ENCODE assay signal across 1 cellular context in genomic region chr10:56095506-56096225, GRCh38.
TF ChIP-seq lines count a peak whose summit lies in the region.

No MANE protein-coding gene starts in this region.

TF ChIP-seq in GM23338, 12 proteins besides CTCF, POLR2A, EP300 and RAD21:
- TF ChIP-seq ZNF462 (CRISPR knock-in tag; IDR thresholded peaks at IDR 0.05) (no peak), ZNF114 (CRISPR knock-in tag; IDR thresholded peaks at IDR 0.05) (no peak), EZH2 (IDR thresholded peaks at IDR 0.05; ENCODE audit: low read depth, unreplicated experiment) (no peak), REST (IDR thresholded peaks at IDR 0.05; ENCODE audit: unreplicated experiment) (no peak), NANOG (IDR thresholded peaks at IDR 0.05; ENCODE audit: borderline replicate concordance) (no peak), JUNB (IDR thresholded peaks at IDR 0.05; ENCODE audit: unreplicated experiment) (no peak), POLR2AphosphoS5 (IDR thresholded peaks at IDR 0.05; ENCODE audit: low read depth) (no peak), EZH2phosphoT487 (IDR thresholded peaks at IDR 0.05; ENCODE audit: unreplicated experiment) (no peak), ZNF331 (CRISPR knock-in tag; IDR thresholded peaks at IDR 0.05; ENCODE audit: low read depth) (no peak), CREB1 (CRISPR knock-in tag; IDR thresholded peaks at IDR 0.05; ENCODE audit: low read depth) (no peak)
